In genomic region chr17:82751571-82752370, GRCh38 we compare ENCODE assay signal across 8 cellular contexts. TPM values are rescaled to one million over a fixed set of nuclear protein-coding genes. Genes with fewer than 3 reads are reported as not detected.
A peak's percentile ranks its signal among the peaks of the same experiment; 100 is the strongest.
DNase-seq lines count a peak whose midpoint lies in the region; TF ChIP-seq lines count a peak whose summit lies in the region.

Gene TBCD, plus strand, starts transcription at chr17:82752065. Its CDS starts 129 bp downstream, at chr17:82752194.

- H3K4ac ChIP-seq in neuronal stem cell (ENCODE audit: low read length): no peak within 1 kb of the TSS

- H3K9ac ChIP-seq in MM.1S (ENCODE audit: low read length) (peak within 1 kb of the TSS; percentile 79), neuronal stem cell (ENCODE audit: low read depth, low read length, poor library complexity) (peak within 1 kb of the TSS; percentile 96)

- peaks cover 22% of the 10 kb centered on the region for H3K4me1 ChIP-seq in HAP-1
- no peaks in the 10 kb centered on the region; the same call in 1 of the 2 replicates for H3K4me1 ChIP-seq in MM.1S (ENCODE audit: low read length)
- peaks cover 9 to 15% of the 10 kb centered on the region in 2 donors for H3K4me1 ChIP-seq in neuronal stem cell (ENCODE audit: control insufficient read depth in 2 of 2, insufficient read depth in 1 of 2, low read depth in 1 of 2, low read length in 2 of 2)

- H2AK5ac ChIP-seq in neuronal stem cell (ENCODE audit: low read depth, low read length): peak within 1 kb of the TSS; percentile 67

- H3K27me3 ChIP-seq in HAP-1 (ENCODE audit: low read depth) (no peaks in the 10 kb centered on the region), MM.1S (replicated peaks; ENCODE audit: insufficient read depth, low read length) (no peaks in the 10 kb centered on the region), neuronal stem cell (ENCODE audit: control insufficient read depth in 3 of 3, insufficient read depth in 3 of 3, low read depth in 1 of 3, low read length in 3 of 3) (peaks cover 0 to 8% (median 2%) of the 10 kb centered on the region in 3 experiments)

- no peaks in the 10 kb centered on the region for H4K20me1 ChIP-seq in MM.1S (ENCODE audit: insufficient read depth, low read length)

- TF ChIP-seq CTCF in MM.1S (IDR thresholded peaks at IDR 0.05; ENCODE audit: low read length): no peak

- peaks cover 39% of the 10 kb centered on the region for H3K79me2 ChIP-seq in MM.1S (ENCODE audit: low read length)

- H2AFZ ChIP-seq in MM.1S (ENCODE audit: low read length) (peak within 1 kb of the TSS; percentile 81), neuronal stem cell (ENCODE audit: low read length) (peak within 1 kb of the TSS; percentile 99)

- peak; percentile 91 for DNase-seq in ELR (ENCODE audit: low read depth)
- peak; percentile 83 to 93 for DNase-seq in HAP-1 (ENCODE audit: low spot score in 2 of 2)
- DNase-seq in MM.1S: peak; percentile 84
- DNase-seq in SK-N-DZ (ENCODE audit: low spot score): peak; percentile 92
- DNase-seq in activated naive CD4-positive, alpha-beta T cell treated with Interleukin-2 at 50 U/mL for 16 hours: peak; percentile 86
- DNase-seq in foreskin melanocyte: peak; percentile 86
- peak; percentile 92 for DNase-seq in neuronal stem cell (ENCODE audit: low spot score)
- DNase-seq in stromal cell of bone marrow (ENCODE audit: low read depth): peak; percentile 68

- H2BK12ac ChIP-seq in neuronal stem cell (ENCODE audit: low read length): no peak within 1 kb of the TSS

- peak within 1 kb of the TSS; percentile 92 for H3K23ac ChIP-seq in neuronal stem cell (ENCODE audit: low read depth, low read length, poor library complexity)

- peak within 1 kb of the TSS; percentile 87 for H3K4me3 ChIP-seq in HAP-1
- peak within 1 kb of the TSS; percentile 97 for H3K4me3 ChIP-seq in MM.1S (ENCODE audit: low read length)
- peak within 1 kb of the TSS; percentile 89 to 99 for H3K4me3 ChIP-seq in neuronal stem cell (ENCODE audit: low read length in 2 of 2)

- H2BK15ac ChIP-seq in neuronal stem cell (ENCODE audit: low read length): peak within 1 kb of the TSS; percentile 60

- H3K14ac ChIP-seq in neuronal stem cell (ENCODE audit: low read length): peak within 1 kb of the TSS; percentile 90

- WGBS in neuronal stem cell (ENCODE audit: extremely low coverage in 2 of 2, insufficient read length in 2 of 2, insufficient replicate concordance in 1 of 2), 2 donors: no CpG with 5 or more reads among the region's 114 CpGs

- peak within 1 kb of the TSS; percentile 99 for H3K18ac ChIP-seq in neuronal stem cell (ENCODE audit: low read length)

- H3K36me3 ChIP-seq in HAP-1 (replicated peaks): peaks cover 15% of the 10 kb centered on the region
- no peaks in the 10 kb centered on the region for H3K36me3 ChIP-seq in MM.1S (replicated peaks; ENCODE audit: insufficient read depth, low read length)
- peaks cover 3 to 25% of the 10 kb centered on the region in 2 donors for H3K36me3 ChIP-seq in neuronal stem cell (replicated peaks in 1 of 2; ENCODE audit: control insufficient read depth in 2 of 2, insufficient read depth in 2 of 2, low read length in 2 of 2)

- H2BK120ac ChIP-seq in neuronal stem cell (ENCODE audit: low read depth, low read length): no peak within 1 kb of the TSS

- H3K79me1 ChIP-seq in neuronal stem cell (ENCODE audit: low read depth, low read length): peaks cover 11% of the 10 kb centered on the region

- H3K9me3 ChIP-seq in HAP-1 (peaks cover 10% of the 10 kb centered on the region), MM.1S (replicated peaks; ENCODE audit: insufficient read depth, low read length) (no peaks in the 10 kb centered on the region), neuronal stem cell (replicated peaks in 1 of 2; ENCODE audit: control insufficient read depth in 2 of 2, insufficient read depth in 1 of 2, low read depth in 1 of 2, low read length in 2 of 2) (peaks cover 5 to 9% of the 10 kb centered on the region in 2 donors)

- peak within 1 kb of the TSS; percentile 75; the same call in 1 of the 2 replicates for H3K27ac ChIP-seq in MM.1S (ENCODE audit: low read length)
- peak within 1 kb of the TSS; percentile 86 for H3K27ac ChIP-seq in neuronal stem cell (replicated peaks; ENCODE audit: low read length)

- peak within 1 kb of the TSS; percentile 79 for H2BK5ac ChIP-seq in neuronal stem cell (ENCODE audit: low read length)

- no peak within 1 kb of the TSS for H4K91ac ChIP-seq in neuronal stem cell (ENCODE audit: low read depth, low read length, poor library complexity)

- no peaks in the 10 kb centered on the region for H3K9me2 ChIP-seq in MM.1S (replicated peaks; ENCODE audit: insufficient read depth, low read length)

- H4K8ac ChIP-seq in neuronal stem cell (ENCODE audit: low read depth, low read length): no peak within 1 kb of the TSS

- peaks cover 8% of the 10 kb centered on the region; the same call in 1 of the 2 replicates for H3F3A ChIP-seq in MM.1S (ENCODE audit: insufficient read depth, low read length)

- peak within 1 kb of the TSS; percentile 93 for H3K4me2 ChIP-seq in MM.1S (ENCODE audit: low read depth, low read length)
- H3K4me2 ChIP-seq in neuronal stem cell (ENCODE audit: insufficient read depth, low read length, poor library complexity, severe bottlenecking): peak within 1 kb of the TSS; percentile 98

- in situ Hi-C loops in HAP-1 (cut with MboI; ENCODE audit: low sequenced_read_pairs): no loop called here

RNA-seq across cellular contexts. Expression of gene TBCD, which starts in this region (rescaled TPM):
- polyA plus RNA-seq in SK-N-DZ (2014; cell fraction: cytosol; rRNA removed): 62.0 and 86.2 TPM in 2 replicates
- 290 and 425 TPM in 2 replicates for polyA plus RNA-seq in SK-N-DZ (2014; cell fraction: nucleus; rRNA removed)
- polyA plus RNA-seq in neuronal stem cell (2013, experiment 1 of 2): 62.8 TPM
- 65.7 TPM for polyA plus RNA-seq in neuronal stem cell (2013, experiment 2 of 2)

Comparison
In these comparisons a context has a peak if more than half of its experiments do, and no peak if none do; other contexts are left out.
1. Peak in every context shown above with its lines: DNase-seq, H3K4me3 ChIP-seq and H3K27ac ChIP-seq.